9 cellular contexts compared by ENCODE assay signal in genomic region chr2:59093571-59093970, GRCh38.
"Had no signal": no experiment of that assay in that cellular context is flagged by ENCODE, and none has a peak within 500 bp of the region (broad histone marks: within the 10 kb centered on the region; RNA-seq: fewer than 3 reads in every experiment).

No MANE protein-coding gene starts in this region.

- H3K36me3 ChIP-seq: HAP-1 had no signal

- DNase-seq: GM23248, GOT3, H7, HFFc6, IMR-90 had no signal

- H3K4me3 ChIP-seq: GM23248, HAP-1, K562 had no signal

- ATAC-seq: HCT116, K562 had no signal

- H3K4me3 Mint-ChIP-seq: HFFc6 had no signal

- H3K27ac ChIP-seq: GM23248, HL-60 had no signal

- H2AFZ ChIP-seq: GM23248 had no signal

- H3K9ac ChIP-seq: GM23248 had no signal

- H3K9me3 ChIP-seq: HAP-1 had no signal

- H3K4me1 ChIP-seq: HAP-1 had no signal

- H3K27ac Mint-ChIP-seq: HFFc6 had no signal
